22 cellular contexts compared by ENCODE assay signal in genomic region chr2:43942881-43943280, GRCh38.
"Had no signal": no experiment of that assay in that cellular context is flagged by ENCODE, and none has a peak within 500 bp of the region (broad histone marks: within the 10 kb centered on the region; RNA-seq: fewer than 3 reads in every experiment).

No MANE protein-coding gene starts in this region.

- FAIRE-seq: endometrium had no signal

- H3K27ac ChIP-seq: hepatocyte, left ventricle myocardium inferior, prostate gland, spleen, suprapubic skin, tibial nerve had no signal

- H3K4me1 Mint-ChIP-seq: immature natural killer cell had no signal

- H3K4me2 ChIP-seq: hepatocyte had no signal

- H3K27me3 ChIP-seq: hepatocyte, spleen, suprapubic skin, tibial nerve had no signal

- DNase-seq: activated CD4-positive, alpha-beta T cell treated with anti-CD3 and anti-CD28 coated beads for 1 hour; activated CD4-positive, alpha-beta T cell treated with anti-CD3 and anti-CD28 coated beads, Interleukin-2, amount 50 U/mL, for 4 hours; activated gamma-delta T cell; activated naive CD4-positive, alpha-beta T cell treated with anti-CD3 and anti-CD28 coated beads, Interleukin-2, amount 50 U/mL, for 16 hours; activated T-cell treated with anti-CD3 and anti-CD28 coated beads for 4 hours; aorta; effector CD4-positive, alpha-beta T cell; foreskin fibroblast; immature natural killer cell; left ventricle myocardium inferior; midbrain; spleen; stimulated activated CD4-positive, alpha-beta T cell treated with anti-CD3 and anti-CD28 coated beads, Interleukin-4, amount 100 ng/mL, for 1 hour; stimulated activated naive CD4-positive, alpha-beta T cell treated with Interleukin-2 at 50 U/mL for 16 hours; T-helper 1 cell had no signal

- ATAC-seq: natural killer cell treated with Interleukin-12 subunit alpha and Interleukin-12 subunit beta and Interleukin-15 and Interleukin-18, amount 100 ng/mL, for 72 hours had no signal

- H3K27ac Mint-ChIP-seq: immature natural killer cell; natural killer cell treated with Interleukin-12 subunit alpha and Interleukin-12 subunit beta and Interleukin-15 and Interleukin-18, amount 100 ng/mL, for 72 hours had no signal

- H3K4me1 ChIP-seq: prostate gland, spleen, suprapubic skin had no signal

- H3K4me3 Mint-ChIP-seq: immature natural killer cell; natural killer cell treated with Interleukin-12 subunit alpha and Interleukin-12 subunit beta and Interleukin-15 and Interleukin-18, amount 100 ng/mL, for 72 hours had no signal

- H3K36me3 ChIP-seq: prostate gland had no signal

- H2AFZ ChIP-seq: hepatocyte had no signal

- H3K27me3 Mint-ChIP-seq: brain; natural killer cell treated with Interleukin-12 subunit alpha and Interleukin-12 subunit beta and Interleukin-15 and Interleukin-18, amount 100 ng/mL, for 72 hours had no signal

- H3K9me3 Mint-ChIP-seq: brain; immature natural killer cell; natural killer cell treated with Interleukin-12 subunit alpha and Interleukin-12 subunit beta and Interleukin-15 and Interleukin-18, amount 100 ng/mL, for 72 hours had no signal

- H3K4me3 ChIP-seq: hepatocyte, left ventricle myocardium inferior, prostate gland, spleen, suprapubic skin, tibial nerve had no signal
